Comparison of ENCODE assay signal across 10 cellular contexts in genomic region chr1:41498809-41499208, GRCh38. TPM values are rescaled to one million over a fixed set of nuclear protein-coding genes. Genes with fewer than 3 reads are reported as not detected.
DNase-seq lines count a peak whose midpoint lies in the region; ATAC-seq and TF ChIP-seq lines count a peak whose summit lies in the region.
"Had no signal": no experiment of that assay in that cellular context is flagged by ENCODE, and none has a peak within 500 bp of the region (broad histone marks: within the 10 kb centered on the region; RNA-seq: fewer than 3 reads in every experiment).

No MANE protein-coding gene starts in this region.

- H3K4me3 ChIP-seq in right atrium auricular region, result no peak overlapping the region
- no peak overlapping the region for H3K4me3 ChIP-seq in suprapubic skin

- no peak for TF ChIP-seq EP300 in suprapubic skin (IDR thresholded peaks at IDR 0.05)

- DNase-seq in HCEC 1CT (peak; percentile 23), right atrium auricular region (ENCODE audit: low spot score) (peak; percentile 82), suprapubic skin (ENCODE audit: low spot score in 2 of 2) (peak in 1 of 2 donors; percentile 85), D341Med (ENCODE audit: low spot score) (no peak), SK-N-DZ (ENCODE audit: low spot score) (no peak)
- DNase-seq in activated naive CD4-positive, alpha-beta T cell treated with Interleukin-2 at 50 U/mL for 16 hours, result no peak
- DNase-seq: activated CD4-positive, alpha-beta T cell treated with anti-CD3 and anti-CD28 coated beads, Interleukin-2, amount 50 U/mL, for 1 hour; caudate nucleus had no signal

- H3K27me3 ChIP-seq in right atrium auricular region (no peaks in the 10 kb centered on the region), suprapubic skin (no peaks in the 10 kb centered on the region)

- H3K36me3 ChIP-seq in right atrium auricular region, result no peaks in the 10 kb centered on the region
- no peaks in the 10 kb centered on the region for H3K36me3 ChIP-seq in suprapubic skin

- TF ChIP-seq CTCF in VCaP (conservative IDR thresholded peaks at IDR 0.05) (no peak), right atrium auricular region (IDR thresholded peaks at IDR 0.05) (no peak), suprapubic skin (IDR thresholded peaks at IDR 0.05) (no peak)

- H3K9me3 ChIP-seq in right atrium auricular region (no peaks in the 10 kb centered on the region), suprapubic skin (no peaks in the 10 kb centered on the region)

- peak overlapping the region; percentile 95 for H3K27ac ChIP-seq in VCaP
- H3K27ac ChIP-seq in right atrium auricular region, result peak overlapping the region; percentile 91 to 98
- peak overlapping the region; percentile 39 for H3K27ac ChIP-seq in suprapubic skin

- no peak for ATAC-seq in HG02938 (IDR thresholded peaks at IDR 0.05; ENCODE audit: unreplicated experiment)

- WGBS in suprapubic skin, result 40% methylated on average over 10 of the region's 12 CpGs

- H3K4me1 ChIP-seq in right atrium auricular region (peaks cover 0 to 79% of the 10 kb centered on the region in 2 donors), suprapubic skin (peaks cover 78% of the 10 kb centered on the region)

- no peak for TF ChIP-seq POLR2A in suprapubic skin (IDR thresholded peaks at IDR 0.05)

RNA-seq across cellular contexts. Expression of gene EDN2, which starts 14.3 kb away (rescaled TPM):
- total RNA-seq in right atrium auricular region (under 1 TPM in 1 of 2 donors, not detected in 1; 0.78 TPM), suprapubic skin (10 to 100 TPM in 1 of 4 donors, 1 to 10 TPM in 3; 2.3 to 10.2 (median 8.3) TPM)
- polyA plus RNA-seq in SK-N-DZ (2014; cell fraction: cytosol; rRNA removed), result not detected in 2 replicates
- polyA plus RNA-seq in SK-N-DZ (2014; cell fraction: nucleus; rRNA removed), result not detected in 2 replicates

Comparison
In these comparisons a context has a peak if more than half of its experiments do, and no peak if none do; other contexts are left out.
1. DNase-seq: peak in HCEC 1CT (single experiment) and right atrium auricular region (single experiment); none in activated naive CD4-positive, alpha-beta T cell treated with Interleukin-2 at 50 U/mL for 16 hours (single experiment), D341Med (single experiment) and SK-N-DZ (single experiment).
2. H3K27ac ChIP-seq: peak in every context shown above with its lines; median percentile 95 in VCaP; 94 in right atrium auricular region; 39 in suprapubic skin.